Comparison of ENCODE assay signal across 2 cellular contexts in genomic region chr3:105844713-105845112, GRCh38.
TF ChIP-seq lines count a peak whose summit lies in the region.

No MANE protein-coding gene starts in this region.

TF ChIP-seq in SK-N-SH, 30 proteins besides CTCF, POLR2A, EP300 and RAD21 (continued from another document):
- no peak for TF ChIP-seq USF2 (IDR thresholded peaks at IDR 0.05; ENCODE audit: borderline replicate concordance, low read depth, low read length)

TF ChIP-seq in HEK293, 187 proteins besides CTCF, POLR2A, EP300 and RAD21 (continued from another document):
- TF ChIP-seq PRDM4 (tag by site-specific recombination; IDR thresholded peaks at IDR 0.05) (peak; percentile 61; the same call in 1 of the 2 replicates), WT1 (tag by site-specific recombination; IDR thresholded peaks at IDR 0.05) (peak; percentile 93), ZBTB44 (tag by site-specific recombination; IDR thresholded peaks at IDR 0.05) (no peak)
